23 cellular contexts compared by ENCODE assay signal in the genomic region with DNA sequence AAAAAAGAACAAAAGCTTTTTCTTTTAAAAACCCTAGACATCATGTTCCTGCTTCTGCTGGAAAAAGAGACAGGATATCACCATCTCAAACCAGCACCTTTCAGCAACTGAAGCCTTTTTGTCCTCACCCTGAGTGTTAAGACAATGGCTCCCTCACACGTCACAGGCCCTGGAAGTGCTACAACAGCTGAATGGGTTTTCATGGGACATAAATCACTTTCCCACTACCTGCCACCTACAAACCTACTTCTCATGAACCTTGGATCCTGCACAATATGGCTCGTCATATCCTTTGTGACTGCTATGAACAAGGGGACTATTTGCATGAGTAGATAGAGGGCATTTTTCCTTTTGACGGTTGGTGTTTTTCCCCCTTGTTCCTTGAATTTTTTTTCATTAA.
A peak's percentile ranks its signal among the peaks of the same experiment; 100 is the strongest.
DNase-seq lines count a peak whose midpoint lies in the region; ATAC-seq and TF ChIP-seq lines count a peak whose summit lies in the region.
"Had no signal": no experiment of that assay in that cellular context is flagged by ENCODE, and none has a peak within 500 bp of the region (broad histone marks: within the 10 kb centered on the region; RNA-seq: fewer than 3 reads in every experiment).

No MANE protein-coding gene starts in this region.

- peak overlapping the region; percentile 88 for H3K27ac ChIP-seq in substantia nigra (ENCODE audit: low read depth, low read length, poor library complexity, severe bottlenecking)
- H3K27ac ChIP-seq: A549; BLaER1 treated with 17β-estradiol and CSF1 and Interleukin-3, amounts not matched to agents 10 nM and 100 nM; foreskin keratinocyte; GM23248; HL-60; pancreas; thoracic aorta had no signal

- no peak for ATAC-seq in GM21717 (IDR thresholded peaks at IDR 0.05; ENCODE audit: unreplicated experiment)
- ATAC-seq in T-cell (replicated peaks in 1 of 4) = no peak
- ATAC-seq: A549; foreskin keratinocyte; pancreas; stimulated activated effector memory CD8-positive, alpha-beta T cell treated with anti-CD3 and anti-CD28 coated beads, Interleukin-12 subunit alpha, Interleukin-12 subunit beta, amount 100 ng/mL, for 72 hours had no signal

- H3K27ac Mint-ChIP-seq in glutamatergic neuron (ENCODE audit: unreplicated experiment) (peak overlapping the region; percentile 97), T-cell (no peak overlapping the region)
- H3K27ac Mint-ChIP-seq: activated CD4-positive, alpha-beta T cell treated with anti-CD3 and anti-CD28 coated beads, Interleukin-2, amount 10 ng/mL, durations not matched to agents 7 days and 5 days; stimulated activated effector memory CD8-positive, alpha-beta T cell treated with anti-CD3 and anti-CD28 coated beads, Interleukin-12 subunit alpha, Interleukin-12 subunit beta, amount 100 ng/mL, for 72 hours had no signal

- no peaks in the 10 kb centered on the region for H3K36me3 Mint-ChIP-seq in glutamatergic neuron (ENCODE audit: unreplicated experiment)
- H3K36me3 Mint-ChIP-seq in T-cell = peaks cover 13% of the 10 kb centered on the region
- H3K36me3 Mint-ChIP-seq: stimulated activated effector memory CD8-positive, alpha-beta T cell treated with anti-CD3 and anti-CD28 coated beads, Interleukin-12 subunit alpha, Interleukin-12 subunit beta, amount 100 ng/mL, for 72 hours had no signal

- H3K9me3 Mint-ChIP-seq in glutamatergic neuron (ENCODE audit: unreplicated experiment) = peaks cover 2% of the 10 kb centered on the region
- no peaks in the 10 kb centered on the region for H3K9me3 Mint-ChIP-seq in T-cell
- H3K9me3 Mint-ChIP-seq: activated CD4-positive, alpha-beta T cell treated with anti-CD3 and anti-CD28 coated beads, Interleukin-2, amount 10 ng/mL, durations not matched to agents 7 days and 5 days; stimulated activated effector memory CD8-positive, alpha-beta T cell treated with anti-CD3 and anti-CD28 coated beads, Interleukin-12 subunit alpha, Interleukin-12 subunit beta, amount 100 ng/mL, for 72 hours had no signal

- TF ChIP-seq CTCF in glutamatergic neuron (IDR thresholded peaks at IDR 0.05; ENCODE audit: partially characterized antibody, unreplicated experiment) = no peak

- peak overlapping the region; percentile 44 for H3K4me3 Mint-ChIP-seq in glutamatergic neuron (ENCODE audit: unreplicated experiment)
- H3K4me3 Mint-ChIP-seq in T-cell = no peak overlapping the region
- H3K4me3 Mint-ChIP-seq: activated CD4-positive, alpha-beta T cell treated with anti-CD3 and anti-CD28 coated beads, Interleukin-2, amount 10 ng/mL, durations not matched to agents 7 days and 5 days; stimulated activated effector memory CD8-positive, alpha-beta T cell treated with anti-CD3 and anti-CD28 coated beads, Interleukin-12 subunit alpha, Interleukin-12 subunit beta, amount 100 ng/mL, for 72 hours had no signal

- DNase-seq in NCI-H748 (lab: John Stamatoyannopoulos, UW; ENCODE audit: unreplicated experiment) = peak; percentile 7
- DNase-seq in NCI-H748 treated with DMSO at 0.1 percent for 48 hours (lab: John Stamatoyannopoulos, UW) = no peak
- peak; percentile 30 for DNase-seq in SK-MEL-5 (ENCODE audit: low read depth, low spot score)
- DNase-seq in glutamatergic neuron = no peak
- peak in 15 of 49 donors; percentile 11 to 56 (median 25) for DNase-seq in substantia nigra (lab: John Stamatoyannopoulos, UW)
- DNase-seq in DMS 273 treated with DMSO at 0.1 percent for 48 hours (lab: John Stamatoyannopoulos, UW) = no peak
- DNase-seq in T-cell = no peak
- DNase-seq: activated CD4-positive, alpha-beta T cell treated with anti-CD3 and anti-CD28 coated beads, Interleukin-2, amount 10 ng/mL, durations not matched to agents 7 days and 5 days; activated effector memory CD4-positive, alpha-beta T cell treated with Interleukin-2 at 50 U/mL for 16 hours; foreskin keratinocyte; GF-D8; GM23248; islet precursor cell; MM.1S; NCI-H226; pancreas; sigmoid colon had no signal

- H3K4me1 Mint-ChIP-seq in glutamatergic neuron (ENCODE audit: low read depth, unreplicated experiment) (peaks cover 60% of the 10 kb centered on the region), T-cell (peaks cover 20 to 41% (median 23%) of the 10 kb centered on the region in 3 donors)
- H3K4me1 Mint-ChIP-seq: activated CD4-positive, alpha-beta T cell treated with anti-CD3 and anti-CD28 coated beads, Interleukin-2, amount 10 ng/mL, durations not matched to agents 7 days and 5 days had no signal

- POLR2A ChIA-PET in T-cell (lab: Charles Lee) = no interaction called here

- in situ Hi-C loops in SK-MEL-5 (cut with HindIII; ENCODE audit: low pct_unique_long_range_greater_than_20kb, low sequenced_read_pairs) = no loop called here

- H3K27me3 Mint-ChIP-seq in glutamatergic neuron (ENCODE audit: unreplicated experiment) (peaks cover 8% of the 10 kb centered on the region), T-cell (no peaks in the 10 kb centered on the region)
- H3K27me3 Mint-ChIP-seq: activated CD4-positive, alpha-beta T cell treated with anti-CD3 and anti-CD28 coated beads, Interleukin-2, amount 10 ng/mL, durations not matched to agents 7 days and 5 days had no signal

- CTCF ChIA-PET in T-cell (lab: Charles Lee) = no interaction called here

Comparison
In these comparisons a context has a peak if more than half of its experiments do, and no peak if none do; other contexts are left out.
1. DNase-seq: peak in NCI-H748 (single experiment) and SK-MEL-5 (single experiment); none in NCI-H748 treated with DMSO at 0.1 percent for 48 hours (single experiment), glutamatergic neuron (single experiment), DMS 273 treated with DMSO at 0.1 percent for 48 hours (single experiment) and T-cell (0 of 34).